ENCODE assay signal across 1 cellular context in genomic region chr1:222811671-222812070, GRCh38.
TF ChIP-seq lines count a peak whose summit lies in the region.

No MANE protein-coding gene starts in this region.

TF ChIP-seq in HepG2, 621 proteins besides CTCF, POLR2A, EP300 and RAD21 (continued from another document and continues in another):
- TF ChIP-seq, protein P1, sequence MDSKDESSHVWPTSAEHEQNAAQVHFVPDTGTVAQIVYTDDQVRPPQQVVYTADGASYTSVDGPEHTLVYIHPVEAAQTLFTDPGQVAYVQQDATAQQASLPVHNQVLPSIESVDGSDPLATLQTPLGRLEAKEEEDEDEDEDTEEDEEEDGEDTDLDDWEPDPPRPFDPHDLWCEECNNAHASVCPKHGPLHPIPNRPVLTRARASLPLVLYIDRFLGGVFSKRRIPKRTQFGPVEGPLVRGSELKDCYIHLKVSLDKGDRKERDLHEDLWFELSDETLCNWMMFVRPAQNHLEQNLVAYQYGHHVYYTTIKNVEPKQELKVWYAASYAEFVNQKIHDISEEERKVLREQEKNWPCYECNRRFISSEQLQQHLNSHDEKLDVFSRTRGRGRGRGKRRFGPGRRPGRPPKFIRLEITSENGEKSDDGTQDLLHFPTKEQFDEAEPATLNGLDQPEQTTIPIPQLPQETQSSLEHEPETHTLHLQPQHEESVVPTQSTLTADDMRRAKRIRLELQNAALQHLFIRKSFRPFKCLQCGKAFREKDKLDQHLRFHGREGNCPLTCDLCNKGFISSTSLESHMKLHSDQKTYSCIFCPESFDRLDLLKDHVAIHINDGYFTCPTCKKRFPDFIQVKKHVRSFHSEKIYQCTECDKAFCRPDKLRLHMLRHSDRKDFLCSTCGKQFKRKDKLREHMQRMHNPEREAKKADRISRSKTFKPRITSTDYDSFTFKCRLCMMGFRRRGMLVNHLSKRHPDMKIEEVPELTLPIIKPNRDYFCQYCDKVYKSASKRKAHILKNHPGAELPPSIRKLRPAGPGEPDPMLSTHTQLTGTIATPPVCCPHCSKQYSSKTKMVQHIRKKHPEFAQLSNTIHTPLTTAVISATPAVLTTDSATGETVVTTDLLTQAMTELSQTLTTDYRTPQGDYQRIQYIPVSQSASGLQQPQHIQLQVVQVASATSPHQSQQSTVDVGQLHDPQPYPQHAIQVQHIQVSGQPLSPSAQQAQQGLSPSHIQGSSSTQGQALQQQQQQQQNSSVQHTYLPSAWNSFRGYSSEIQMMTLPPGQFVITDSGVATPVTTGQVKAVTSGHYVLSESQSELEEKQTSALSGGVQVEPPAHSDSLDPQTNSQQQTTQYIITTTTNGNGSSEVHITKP (CRISPR knock-in tag; IDR thresholded peaks at IDR 0.05; ENCODE audit: low read depth) = no peak
- TF ChIP-seq ZNF552 (CRISPR knock-in tag; IDR thresholded peaks at IDR 0.05; ENCODE audit: borderline replicate concordance) (no peak), PITX1 (CRISPR knock-in tag; IDR thresholded peaks at IDR 0.05) (no peak), DRAP1 (CRISPR knock-in tag; IDR thresholded peaks at IDR 0.05) (no peak), KLF15 (CRISPR knock-in tag; IDR thresholded peaks at IDR 0.05; ENCODE audit: borderline replicate concordance) (no peak), ZNF670 (CRISPR knock-in tag; IDR thresholded peaks at IDR 0.05; ENCODE audit: borderline replicate concordance) (no peak), NBN (conservative IDR thresholded peaks at IDR 0.05) (no peak), CBX1 (IDR thresholded peaks at IDR 0.05; ENCODE audit: low read depth) (no peak), USF2 (IDR thresholded peaks at IDR 0.05; ENCODE audit: low read depth, low read length) (no peak), USF2 (CRISPR knock-in tag; IDR thresholded peaks at IDR 0.05; ENCODE audit: borderline replicate concordance) (no peak), ZNF383 (CRISPR knock-in tag; IDR thresholded peaks at IDR 0.05; ENCODE audit: borderline replicate concordance) (no peak), ZBTB38 (CRISPR knock-in tag; IDR thresholded peaks at IDR 0.05) (no peak), ZNF562 (CRISPR knock-in tag; IDR thresholded peaks at IDR 0.05; ENCODE audit: borderline replicate concordance) (no peak), STAG1 (CRISPR knock-in tag; IDR thresholded peaks at IDR 0.05) (no peak), ZNF660 (CRISPR knock-in tag; IDR thresholded peaks at IDR 0.05; ENCODE audit: borderline replicate concordance, low read depth) (no peak), MIER2 (CRISPR knock-in tag; IDR thresholded peaks at IDR 0.05) (no peak), ZSCAN30 (CRISPR knock-in tag; IDR thresholded peaks at IDR 0.05) (no peak), BRCA1 (CRISPR knock-in tag; IDR thresholded peaks at IDR 0.05) (no peak), ZFP37 (CRISPR knock-in tag; IDR thresholded peaks at IDR 0.05; ENCODE audit: borderline replicate concordance) (no peak), SIN3A (IDR thresholded peaks at IDR 0.05; ENCODE audit: borderline replicate concordance, low read depth, low read length) (no peak), ZMYM4 (CRISPR knock-in tag; IDR thresholded peaks at IDR 0.05) (0 out of 2 replicates have a peak, but pooled peaks have one; percentile 20), TBX2 (CRISPR knock-in tag; IDR thresholded peaks at IDR 0.05; ENCODE audit: borderline replicate concordance) (0 out of 2 replicates have a peak, but pooled peaks have one; percentile 24), ZNF629 (CRISPR knock-in tag; conservative IDR thresholded peaks at IDR 0.05) (peak; percentile 94), REL (CRISPR knock-in tag; conservative IDR thresholded peaks at IDR 0.05) (no peak), FOXA3 (CRISPR knock-in tag; IDR thresholded peaks at IDR 0.05) (peak; percentile 37; the same call in 1 of the 2 replicates), ZNF10 (CRISPR knock-in tag; IDR thresholded peaks at IDR 0.05; ENCODE audit: borderline replicate concordance, low read depth) (no peak), GABPB1 (CRISPR knock-in tag; IDR thresholded peaks at IDR 0.05) (no peak), ZNF496 (CRISPR knock-in tag; IDR thresholded peaks at IDR 0.05; ENCODE audit: insufficient replicate concordance) (no peak), ELF3 (CRISPR knock-in tag; IDR thresholded peaks at IDR 0.05) (0 out of 2 replicates have a peak, but pooled peaks have one; percentile 17), ZNF138 (CRISPR knock-in tag; IDR thresholded peaks at IDR 0.05; ENCODE audit: low read depth) (no peak), GZF1 (CRISPR knock-in tag; IDR thresholded peaks at IDR 0.05) (no peak), KDM2A (CRISPR knock-in tag; IDR thresholded peaks at IDR 0.05; ENCODE audit: borderline replicate concordance, low read depth) (no peak), PRPF4 (IDR thresholded peaks at IDR 0.05; ENCODE audit: low read depth, low read length, poor library complexity, severe bottlenecking) (no peak), TGIF2 (CRISPR knock-in tag; IDR thresholded peaks at IDR 0.05) (no peak), BCL6 (CRISPR knock-in tag; IDR thresholded peaks at IDR 0.05) (peak; percentile 90), FLYWCH1 (CRISPR knock-in tag; IDR thresholded peaks at IDR 0.05) (no peak), ELF1 (CRISPR knock-in tag; IDR thresholded peaks at IDR 0.05) (no peak), ZNF180 (CRISPR knock-in tag; IDR thresholded peaks at IDR 0.05; ENCODE audit: borderline replicate concordance, low read depth) (no peak), MIXL1 (CRISPR knock-in tag; IDR thresholded peaks at IDR 0.05) (no peak), NONO (IDR thresholded peaks at IDR 0.05) (no peak), NONO (CRISPR knock-in tag; conservative IDR thresholded peaks at IDR 0.05) (no peak), SMARCC2 (IDR thresholded peaks at IDR 0.05) (no peak), GLMP (CRISPR knock-in tag; IDR thresholded peaks at IDR 0.05; ENCODE audit: borderline replicate concordance) (no peak), JUNB (CRISPR knock-in tag; IDR thresholded peaks at IDR 0.05; ENCODE audit: borderline replicate concordance) (no peak), HNRNPLL (IDR thresholded peaks at IDR 0.05; ENCODE audit: low read depth, low read length, poor library complexity, severe bottlenecking) (no peak), SRF (IDR thresholded peaks at IDR 0.05; ENCODE audit: low read depth, low read length) (no peak)
- TF ChIP-seq, protein P2, sequence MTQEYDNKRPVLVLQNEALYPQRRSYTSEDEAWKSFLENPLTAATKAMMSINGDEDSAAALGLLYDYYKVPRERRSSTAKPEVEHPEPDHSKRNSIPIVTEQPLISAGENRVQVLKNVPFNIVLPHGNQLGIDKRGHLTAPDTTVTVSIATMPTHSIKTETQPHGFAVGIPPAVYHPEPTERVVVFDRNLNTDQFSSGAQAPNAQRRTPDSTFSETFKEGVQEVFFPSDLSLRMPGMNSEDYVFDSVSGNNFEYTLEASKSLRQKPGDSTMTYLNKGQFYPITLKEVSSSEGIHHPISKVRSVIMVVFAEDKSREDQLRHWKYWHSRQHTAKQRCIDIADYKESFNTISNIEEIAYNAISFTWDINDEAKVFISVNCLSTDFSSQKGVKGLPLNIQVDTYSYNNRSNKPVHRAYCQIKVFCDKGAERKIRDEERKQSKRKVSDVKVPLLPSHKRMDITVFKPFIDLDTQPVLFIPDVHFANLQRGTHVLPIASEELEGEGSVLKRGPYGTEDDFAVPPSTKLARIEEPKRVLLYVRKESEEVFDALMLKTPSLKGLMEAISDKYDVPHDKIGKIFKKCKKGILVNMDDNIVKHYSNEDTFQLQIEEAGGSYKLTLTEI (CRISPR knock-in tag; conservative IDR thresholded peaks at IDR 0.05) = no peak
- TF ChIP-seq, protein P3, sequence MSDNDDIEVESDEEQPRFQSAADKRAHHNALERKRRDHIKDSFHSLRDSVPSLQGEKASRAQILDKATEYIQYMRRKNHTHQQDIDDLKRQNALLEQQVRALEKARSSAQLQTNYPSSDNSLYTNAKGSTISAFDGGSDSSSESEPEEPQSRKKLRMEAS (IDR thresholded peaks at IDR 0.05) = no peak
- TF ChIP-seq, protein P4, sequence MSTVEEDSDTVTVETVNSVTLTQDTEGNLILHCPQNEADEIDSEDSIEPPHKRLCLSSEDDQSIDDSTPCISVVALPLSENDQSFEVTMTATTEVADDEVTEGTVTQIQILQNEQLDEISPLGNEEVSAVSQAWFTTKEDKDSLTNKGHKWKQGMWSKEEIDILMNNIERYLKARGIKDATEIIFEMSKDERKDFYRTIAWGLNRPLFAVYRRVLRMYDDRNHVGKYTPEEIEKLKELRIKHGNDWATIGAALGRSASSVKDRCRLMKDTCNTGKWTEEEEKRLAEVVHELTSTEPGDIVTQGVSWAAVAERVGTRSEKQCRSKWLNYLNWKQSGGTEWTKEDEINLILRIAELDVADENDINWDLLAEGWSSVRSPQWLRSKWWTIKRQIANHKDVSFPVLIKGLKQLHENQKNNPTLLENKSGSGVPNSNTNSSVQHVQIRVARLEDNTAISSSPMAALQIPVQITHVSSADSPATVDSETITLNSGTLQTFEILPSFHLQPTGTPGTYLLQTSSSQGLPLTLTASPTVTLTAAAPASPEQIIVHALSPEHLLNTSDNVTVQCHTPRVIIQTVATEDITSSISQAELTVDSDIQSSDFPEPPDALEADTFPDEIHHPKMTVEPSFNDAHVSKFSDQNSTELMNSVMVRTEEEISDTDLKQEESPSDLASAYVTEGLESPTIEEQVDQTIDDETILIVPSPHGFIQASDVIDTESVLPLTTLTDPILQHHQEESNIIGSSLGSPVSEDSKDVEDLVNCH (CRISPR knock-in tag; IDR thresholded peaks at IDR 0.05) = no peak
- TF ChIP-seq, protein P5, sequence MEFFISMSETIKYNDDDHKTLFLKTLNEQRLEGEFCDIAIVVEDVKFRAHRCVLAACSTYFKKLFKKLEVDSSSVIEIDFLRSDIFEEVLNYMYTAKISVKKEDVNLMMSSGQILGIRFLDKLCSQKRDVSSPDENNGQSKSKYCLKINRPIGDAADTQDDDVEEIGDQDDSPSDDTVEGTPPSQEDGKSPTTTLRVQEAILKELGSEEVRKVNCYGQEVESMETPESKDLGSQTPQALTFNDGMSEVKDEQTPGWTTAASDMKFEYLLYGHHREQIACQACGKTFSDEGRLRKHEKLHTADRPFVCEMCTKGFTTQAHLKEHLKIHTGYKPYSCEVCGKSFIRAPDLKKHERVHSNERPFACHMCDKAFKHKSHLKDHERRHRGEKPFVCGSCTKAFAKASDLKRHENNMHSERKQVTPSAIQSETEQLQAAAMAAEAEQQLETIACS (CRISPR knock-in tag; IDR thresholded peaks at IDR 0.05) = no peak
- TF ChIP-seq, protein P6, sequence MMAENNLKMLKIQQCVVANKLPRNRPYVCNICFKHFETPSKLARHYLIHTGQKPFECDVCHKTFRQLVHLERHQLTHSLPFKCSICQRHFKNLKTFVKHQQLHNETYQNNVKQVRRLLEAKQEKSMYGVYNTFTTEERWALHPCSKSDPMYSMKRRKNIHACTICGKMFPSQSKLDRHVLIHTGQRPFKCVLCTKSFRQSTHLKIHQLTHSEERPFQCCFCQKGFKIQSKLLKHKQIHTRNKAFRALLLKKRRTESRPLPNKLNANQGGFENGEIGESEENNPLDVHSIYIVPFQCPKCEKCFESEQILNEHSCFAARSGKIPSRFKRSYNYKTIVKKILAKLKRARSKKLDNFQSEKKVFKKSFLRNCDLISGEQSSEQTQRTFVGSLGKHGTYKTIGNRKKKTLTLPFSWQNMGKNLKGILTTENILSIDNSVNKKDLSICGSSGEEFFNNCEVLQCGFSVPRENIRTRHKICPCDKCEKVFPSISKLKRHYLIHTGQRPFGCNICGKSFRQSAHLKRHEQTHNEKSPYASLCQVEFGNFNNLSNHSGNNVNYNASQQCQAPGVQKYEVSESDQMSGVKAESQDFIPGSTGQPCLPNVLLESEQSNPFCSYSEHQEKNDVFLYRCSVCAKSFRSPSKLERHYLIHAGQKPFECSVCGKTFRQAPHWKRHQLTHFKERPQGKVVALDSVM (CRISPR knock-in tag; IDR thresholded peaks at IDR 0.05) = no peak
